In genomic region chr5:56278267-56278826, GRCh38 we compare ENCODE assay signal across 14 cellular contexts. TPM values are rescaled to one million over a fixed set of nuclear protein-coding genes. Genes with fewer than 3 reads are reported as not detected.
DNase-seq lines count a peak whose midpoint lies in the region; ATAC-seq, FAIRE-seq and TF ChIP-seq lines count a peak whose summit lies in the region.
"Had no signal": no experiment of that assay in that cellular context is flagged by ENCODE, and none has a peak within 500 bp of the region (broad histone marks: within the 10 kb centered on the region; RNA-seq: fewer than 3 reads in every experiment).

No MANE protein-coding gene starts in this region.

- in situ Hi-C loops in astrocyte of the cerebellum (cut with HindIII; ENCODE audit: low sequenced_read_pairs) (no loop called here), HAP-1 (cut with MboI; ENCODE audit: low sequenced_read_pairs) (loop anchor here (10.0 kb wide), 1 partner anchor 546 kb away; no protein-coding TSS in a partner anchor)

- no peaks in the 10 kb centered on the region for H3K9me3 ChIP-seq in HAP-1
- H3K9me3 ChIP-seq: gastroesophageal sphincter had no signal

- no peak overlapping the region for H3K4me2 ChIP-seq in GM23338

- peak; percentile 80 for FAIRE-seq in urothelium cell line (lab: Jason Lieb, UNC)

- H2AFZ ChIP-seq in GM23338: 0 out of 2 replicates have a peak overlapping the region, but pooled peaks have one; percentile 63

- POLR2A ChIA-PET in activated CD4-positive, alpha-beta T cell treated with anti-CD3 and anti-CD28 coated beads for 36 hours (lab: Charles Lee): no interaction called here

- CTCF ChIA-PET in activated CD4-positive, alpha-beta T cell treated with anti-CD3 and anti-CD28 coated beads for 36 hours (lab: Charles Lee): interaction anchor here (1.2 to 1.6 kb wide), 2 partner anchors 8 to 560 kb away, joined by 4 to 6 read pairs; no protein-coding TSS in a partner anchor

- H3K9me2 ChIP-seq in GM23338 (ENCODE audit: insufficient read depth): 0 out of 2 replicates have a peak, but pooled peaks cover 5% of the 10 kb centered on the region

- no peaks in the 10 kb centered on the region for H3K36me3 Mint-ChIP-seq in GM23338 (ENCODE audit: low read depth)
- H3K36me3 Mint-ChIP-seq in activated CD4-positive, alpha-beta T cell treated with anti-CD3 and anti-CD28 coated beads for 36 hours (ENCODE audit: low read depth): no peaks in the 10 kb centered on the region

- H3K9me3 Mint-ChIP-seq in GM23338: no peaks in the 10 kb centered on the region
- no peaks in the 10 kb centered on the region for H3K9me3 Mint-ChIP-seq in activated CD4-positive, alpha-beta T cell treated with anti-CD3 and anti-CD28 coated beads for 36 hours (ENCODE audit: low read depth)
- H3K9me3 Mint-ChIP-seq: activated CD8-positive, alpha-beta T cell treated with anti-CD3 and anti-CD28 coated beads for 36 hours had no signal

- H3F3A ChIP-seq in GM23338 (replicated peaks; ENCODE audit: low read depth): no peaks in the 10 kb centered on the region

- H3K4me3 ChIP-seq in GM23338: no peak overlapping the region
- H3K4me3 ChIP-seq in astrocyte of the cerebellum (ENCODE audit: low read depth, low read length): no peak overlapping the region
- H3K4me3 ChIP-seq in HAP-1: no peak overlapping the region
- H3K4me3 ChIP-seq: gastroesophageal sphincter had no signal

- H3K4me1 Mint-ChIP-seq in GM23338: peaks cover 4% of the 10 kb centered on the region; the same call in 1 of the 3 replicates
- no peaks in the 10 kb centered on the region for H3K4me1 Mint-ChIP-seq in activated CD4-positive, alpha-beta T cell treated with anti-CD3 and anti-CD28 coated beads for 36 hours

- H3K27ac Mint-ChIP-seq in GM23338: no peak overlapping the region
- H3K27ac Mint-ChIP-seq in activated CD4-positive, alpha-beta T cell treated with anti-CD3 and anti-CD28 coated beads for 36 hours: no peak overlapping the region
- H3K27ac Mint-ChIP-seq: activated CD8-positive, alpha-beta T cell treated with anti-CD3 and anti-CD28 coated beads for 36 hours had no signal

- peak; percentile 23 for DNase-seq in GM23338 (ENCODE audit: low spot score)
- DNase-seq in astrocyte of the cerebellum (ENCODE audit: low read depth): peak; percentile 96
- peak; percentile 96 for DNase-seq in kidney glomerular epithelial cell (lab: John Stamatoyannopoulos, UW)
- DNase-seq in urothelium cell line (ENCODE audit: low spot score): peak; percentile 71
- DNase-seq in NCI-H446 (lab: John Stamatoyannopoulos, UW): no peak
- DNase-seq in HAP-1 (ENCODE audit: low spot score in 2 of 2): no peak
- DNase-seq in activated CD4-positive, alpha-beta T cell treated with anti-CD3 and anti-CD28 coated beads for 36 hours: no peak
- DNase-seq: activated CD8-positive, alpha-beta T cell treated with anti-CD3 and anti-CD28 coated beads for 36 hours; activated naive CD4-positive, alpha-beta T cell treated with Interleukin-2 at 50 U/mL for 16 hours; cerebellar nuclear complex; MV-4-11; T-helper 9 cell had no signal

- H3K27me3 ChIP-seq in GM23338 (ENCODE audit: insufficient read depth): no peaks in the 10 kb centered on the region
- H3K27me3 ChIP-seq in HAP-1 (ENCODE audit: low read depth): no peaks in the 10 kb centered on the region
- H3K27me3 ChIP-seq: gastroesophageal sphincter had no signal

- H3K4me1 ChIP-seq in GM23338 (ENCODE audit: insufficient read depth) (no peaks in the 10 kb centered on the region), HAP-1 (no peaks in the 10 kb centered on the region)

- intact Hi-C loops in activated CD4-positive, alpha-beta T cell treated with anti-CD3 and anti-CD28 coated beads for 36 hours (cut with DNase I, micrococcal nuclease): no loop called here

- H3K4me3 Mint-ChIP-seq in GM23338: no peak overlapping the region
- no peak overlapping the region for H3K4me3 Mint-ChIP-seq in activated CD4-positive, alpha-beta T cell treated with anti-CD3 and anti-CD28 coated beads for 36 hours
- H3K4me3 Mint-ChIP-seq: activated CD8-positive, alpha-beta T cell treated with anti-CD3 and anti-CD28 coated beads for 36 hours had no signal

- TF ChIP-seq CTCF in GM23338 (conservative IDR thresholded peaks at IDR 0.05; ENCODE audit: low read depth in 2 of 2) (no peak), astrocyte of the cerebellum (IDR thresholded peaks at IDR 0.05; ENCODE audit: low read depth, low read length, missing control alignments) (no peak)

- no peaks in the 10 kb centered on the region for H3K79me2 ChIP-seq in GM23338 (replicated peaks; ENCODE audit: insufficient read depth)

- no peaks in the 10 kb centered on the region for H4K20me1 ChIP-seq in GM23338 (replicated peaks; ENCODE audit: insufficient read depth)

- no peak overlapping the region for H3K27ac ChIP-seq in GM23338 (ENCODE audit: low read depth)

- no peaks in the 10 kb centered on the region for H3K36me3 ChIP-seq in GM23338 (ENCODE audit: insufficient read depth)
- H3K36me3 ChIP-seq in HAP-1 (replicated peaks): no peaks in the 10 kb centered on the region
- H3K36me3 ChIP-seq: gastroesophageal sphincter had no signal

- no peak for ATAC-seq in GM23338
- no peak for ATAC-seq in activated CD4-positive, alpha-beta T cell treated with anti-CD3 and anti-CD28 coated beads for 36 hours
- ATAC-seq: activated CD8-positive, alpha-beta T cell treated with anti-CD3 and anti-CD28 coated beads for 36 hours; gastroesophageal sphincter; Panc1 had no signal

- H3K27me3 Mint-ChIP-seq in GM23338 (ENCODE audit: insufficient read depth, low read depth, poor library complexity): peaks cover 2% of the 10 kb centered on the region
- H3K27me3 Mint-ChIP-seq in activated CD4-positive, alpha-beta T cell treated with anti-CD3 and anti-CD28 coated beads for 36 hours: no peaks in the 10 kb centered on the region
- H3K27me3 Mint-ChIP-seq: activated CD8-positive, alpha-beta T cell treated with anti-CD3 and anti-CD28 coated beads for 36 hours had no signal

TF ChIP-seq in GM23338, 12 proteins besides CTCF, POLR2A, EP300 and RAD21 (continues in another document):
- TF ChIP-seq, protein P1, sequence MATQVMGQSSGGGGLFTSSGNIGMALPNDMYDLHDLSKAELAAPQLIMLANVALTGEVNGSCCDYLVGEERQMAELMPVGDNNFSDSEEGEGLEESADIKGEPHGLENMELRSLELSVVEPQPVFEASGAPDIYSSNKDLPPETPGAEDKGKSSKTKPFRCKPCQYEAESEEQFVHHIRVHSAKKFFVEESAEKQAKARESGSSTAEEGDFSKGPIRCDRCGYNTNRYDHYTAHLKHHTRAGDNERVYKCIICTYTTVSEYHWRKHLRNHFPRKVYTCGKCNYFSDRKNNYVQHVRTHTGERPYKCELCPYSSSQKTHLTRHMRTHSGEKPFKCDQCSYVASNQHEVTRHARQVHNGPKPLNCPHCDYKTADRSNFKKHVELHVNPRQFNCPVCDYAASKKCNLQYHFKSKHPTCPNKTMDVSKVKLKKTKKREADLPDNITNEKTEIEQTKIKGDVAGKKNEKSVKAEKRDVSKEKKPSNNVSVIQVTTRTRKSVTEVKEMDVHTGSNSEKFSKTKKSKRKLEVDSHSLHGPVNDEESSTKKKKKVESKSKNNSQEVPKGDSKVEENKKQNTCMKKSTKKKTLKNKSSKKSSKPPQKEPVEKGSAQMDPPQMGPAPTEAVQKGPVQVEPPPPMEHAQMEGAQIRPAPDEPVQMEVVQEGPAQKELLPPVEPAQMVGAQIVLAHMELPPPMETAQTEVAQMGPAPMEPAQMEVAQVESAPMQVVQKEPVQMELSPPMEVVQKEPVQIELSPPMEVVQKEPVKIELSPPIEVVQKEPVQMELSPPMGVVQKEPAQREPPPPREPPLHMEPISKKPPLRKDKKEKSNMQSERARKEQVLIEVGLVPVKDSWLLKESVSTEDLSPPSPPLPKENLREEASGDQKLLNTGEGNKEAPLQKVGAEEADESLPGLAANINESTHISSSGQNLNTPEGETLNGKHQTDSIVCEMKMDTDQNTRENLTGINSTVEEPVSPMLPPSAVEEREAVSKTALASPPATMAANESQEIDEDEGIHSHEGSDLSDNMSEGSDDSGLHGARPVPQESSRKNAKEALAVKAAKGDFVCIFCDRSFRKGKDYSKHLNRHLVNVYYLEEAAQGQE (IDR thresholded peaks at IDR 0.05; ENCODE audit: unreplicated experiment): no peak
- TF ChIP-seq EZH2phosphoT487 (IDR thresholded peaks at IDR 0.05; ENCODE audit: unreplicated experiment) (no peak), ZNF331 (CRISPR knock-in tag; IDR thresholded peaks at IDR 0.05; ENCODE audit: low read depth) (no peak), JUNB (IDR thresholded peaks at IDR 0.05; ENCODE audit: unreplicated experiment) (no peak), CREB1 (CRISPR knock-in tag; IDR thresholded peaks at IDR 0.05; ENCODE audit: low read depth) (no peak), ETS1 (IDR thresholded peaks at IDR 0.05) (no peak), ZNF114 (CRISPR knock-in tag; IDR thresholded peaks at IDR 0.05) (no peak)

RNA-seq across cellular contexts. Expression of gene ANKRD55, which starts 45.2 kb away (rescaled TPM):
- not detected in 2 replicates for total RNA-seq in GM23338 (2014; rRNA removed; shearing (Covaris generic))
- not detected in 2 replicates for polyA plus RNA-seq in GM23338 (2016; fragmentation: Nextera tagmentation; extraction: Ambion mirVana)
- total RNA-seq in activated CD4-positive, alpha-beta T cell treated with anti-CD3 and anti-CD28 coated beads for 36 hours: 1 to 10 TPM; 3.7 to 5.7 TPM
- total RNA-seq: activated CD8-positive, alpha-beta T cell treated with anti-CD3 and anti-CD28 coated beads for 36 hours had no signal

Comparison
In these comparisons a context has a peak if more than half of its experiments do, and no peak if none do; other contexts are left out.
1. DNase-seq: peak in GM23338 (single experiment), astrocyte of the cerebellum (single experiment), kidney glomerular epithelial cell (single experiment) and urothelium cell line (single experiment); none in NCI-H446 (0 of 2), HAP-1 (0 of 2) and activated CD4-positive, alpha-beta T cell treated with anti-CD3 and anti-CD28 coated beads for 36 hours (single experiment).